In genomic region chr22:48949375-48950149, GRCh38 we compare ENCODE assay signal across 16 cellular contexts.
DNase-seq lines count a peak whose midpoint lies in the region; TF ChIP-seq lines count a peak whose summit lies in the region.
"Had no signal": no experiment of that assay in that cellular context is flagged by ENCODE, and none has a peak within 500 bp of the region (broad histone marks: within the 10 kb centered on the region; RNA-seq: fewer than 3 reads in every experiment).

No MANE protein-coding gene starts in this region.

- no peaks in the 10 kb centered on the region for H3K9me3 ChIP-seq in H9 (ENCODE audit: control insufficient read depth, low read depth, low read length)
- H3K9me3 ChIP-seq in neuronal stem cell (replicated peaks in 1 of 2; ENCODE audit: control insufficient read depth in 2 of 2, insufficient read depth in 1 of 2, low read depth in 1 of 2, low read length in 2 of 2), result no peaks in the 10 kb centered on the region
- H3K9me3 ChIP-seq in testis, result no peaks in the 10 kb centered on the region
- H3K9me3 ChIP-seq in tibial nerve, result peaks cover 0 to 3% (median 0%) of the 10 kb centered on the region in 4 donors

- H3K18ac ChIP-seq in H9 (ENCODE audit: insufficient read length, low read depth, low read length), result no peak overlapping the region
- H3K18ac ChIP-seq in neuronal stem cell (ENCODE audit: low read length), result peak overlapping the region; percentile 27

- no peaks in the 10 kb centered on the region; a peak in 2 of 5 replicates for H3K9me3 Mint-ChIP-seq in H9

- H2BK20ac ChIP-seq in H9 (ENCODE audit: low read depth, low read length, poor library complexity, severe bottlenecking), result no peak overlapping the region

- H3K36me3 Mint-ChIP-seq in H9 (ENCODE audit: insufficient read depth in 1 of 3, low read depth in 3 of 3), result peaks cover 0 to 3% (median 0%) of the 10 kb centered on the region in 3 experiments; a peak in 1 of 7 replicates

- no peak overlapping the region for H2BK5ac ChIP-seq in H9 (ENCODE audit: insufficient read length, low read length)
- H2BK5ac ChIP-seq in neuronal stem cell (ENCODE audit: low read length), result peak overlapping the region; percentile 84

- H2BK120ac ChIP-seq in H9 (ENCODE audit: low read depth, low read length, poor library complexity, severe bottlenecking), result no peak overlapping the region
- no peak overlapping the region for H2BK120ac ChIP-seq in neuronal stem cell (ENCODE audit: low read depth, low read length)

- H3K4me1 ChIP-seq in H9 (ENCODE audit: insufficient read depth, low read length) (no peaks in the 10 kb centered on the region), neuronal stem cell (ENCODE audit: control insufficient read depth in 2 of 2, insufficient read depth in 1 of 2, low read depth in 1 of 2, low read length in 2 of 2) (peaks cover 0 to 4% of the 10 kb centered on the region in 2 donors), testis (no peaks in the 10 kb centered on the region), tibial nerve (no peaks in the 10 kb centered on the region)

- H3K27me3 ChIP-seq in H9 (ENCODE audit: insufficient read depth, low read length) (no peaks in the 10 kb centered on the region), neuronal stem cell (ENCODE audit: control insufficient read depth in 3 of 3, insufficient read depth in 3 of 3, low read depth in 1 of 3, low read length in 3 of 3) (no peaks in the 10 kb centered on the region), testis (no peaks in the 10 kb centered on the region), tibial nerve (no peaks in the 10 kb centered on the region)

- H3K4me3 Mint-ChIP-seq in H9, result no peak overlapping the region

- H2BK12ac ChIP-seq in H9 (ENCODE audit: insufficient read length, low read depth, low read length), result no peak overlapping the region
- H2BK12ac ChIP-seq in neuronal stem cell (ENCODE audit: low read length), result peak overlapping the region; percentile 80

- H4K8ac ChIP-seq in H9 (replicated peaks; ENCODE audit: insufficient read length, low read depth, low read length) (no peak overlapping the region), neuronal stem cell (ENCODE audit: low read depth, low read length) (no peak overlapping the region)

- H3T11ph ChIP-seq in H9 (ENCODE audit: low read length), result no peak overlapping the region

- H4K20me1 ChIP-seq in H9 (ENCODE audit: control insufficient read depth, insufficient read depth, insufficient read length), result no peaks in the 10 kb centered on the region

- H2BK15ac ChIP-seq in H9 (ENCODE audit: low read depth, low read length) (no peak overlapping the region), neuronal stem cell (ENCODE audit: low read length) (no peak overlapping the region)

- H3K23me2 ChIP-seq in H9 (ENCODE audit: insufficient read length, low read depth, low read length, poor library complexity, severe bottlenecking), result no peaks in the 10 kb centered on the region

- intact Hi-C loops in testis (cut with DNase I; ENCODE audit: low total_unique reads), result no loop called here

- H3K9ac ChIP-seq in H9 (ENCODE audit: extremely low read depth, insufficient read length, low read length) (no peak overlapping the region), neuronal stem cell (ENCODE audit: low read depth, low read length, poor library complexity) (no peak overlapping the region)

- H3K14ac ChIP-seq in H9 (ENCODE audit: insufficient read depth, low read length), result no peak overlapping the region
- no peak overlapping the region for H3K14ac ChIP-seq in neuronal stem cell (ENCODE audit: low read length)

- no peak overlapping the region for H2AFZ ChIP-seq in H9 (ENCODE audit: low read length)
- H2AFZ ChIP-seq in neuronal stem cell (ENCODE audit: low read length), result no peak overlapping the region

- H3K27me3 Mint-ChIP-seq in H9 (ENCODE audit: low read depth), result peaks cover 32% of the 10 kb centered on the region

- no peak for TF ChIP-seq CTCF in H9 (conservative IDR thresholded peaks at IDR 0.05)
- TF ChIP-seq CTCF in testis (IDR thresholded peaks at IDR 0.05), result no peak
- TF ChIP-seq CTCF in tibial nerve (IDR thresholded peaks at IDR 0.05), result no peak

- TF ChIP-seq POLR2A in testis (IDR thresholded peaks at IDR 0.05) (no peak), tibial nerve (IDR thresholded peaks at IDR 0.05) (no peak)

- H3K4me1 Mint-ChIP-seq in H9, result peaks cover 0 to 6% of the 10 kb centered on the region in 2 experiments; a peak in 1 of 4 replicates

- H3K79me2 ChIP-seq in H9 (ENCODE audit: insufficient read depth, low read length), result no peaks in the 10 kb centered on the region

- H3K4me2 ChIP-seq in H9 (ENCODE audit: insufficient read depth, insufficient read length, low read length), result no peak overlapping the region
- no peak overlapping the region for H3K4me2 ChIP-seq in neuronal stem cell (ENCODE audit: insufficient read depth, low read length, poor library complexity, severe bottlenecking)

- no peak overlapping the region for H3K27ac ChIP-seq in H9 (ENCODE audit: insufficient read length, low read depth, low read length)
- no peak overlapping the region for H3K27ac ChIP-seq in neuronal stem cell (replicated peaks; ENCODE audit: low read length)
- H3K27ac ChIP-seq in testis, result no peak overlapping the region
- no peak overlapping the region for H3K27ac ChIP-seq in tibial nerve
- H3K27ac ChIP-seq: C4-2B had no signal

- H3K4ac ChIP-seq in H9 (ENCODE audit: low read depth, low read length) (no peak overlapping the region), neuronal stem cell (ENCODE audit: low read length) (no peak overlapping the region)

- peak; percentile 13 for DNase-seq in H9
- peak; percentile 29 for DNase-seq in ecto neural progenitor cell (ENCODE audit: low spot score)
- DNase-seq in neuronal stem cell (ENCODE audit: low spot score), result no peak
- peak; percentile 7 for DNase-seq in testis
- DNase-seq in tibial nerve (ENCODE audit: low spot score in 2 of 2), result no peak
- no peak for DNase-seq in NCI-H748 (lab: John Stamatoyannopoulos, UW; ENCODE audit: unreplicated experiment)
- DNase-seq in HuH-7 (ENCODE audit: low spot score), result no peak
- DNase-seq: DMS153, EL, HCEC 1CT, MV-4-11, NCI-H1436, NCI-H2081, NCI-H510A treated with DMSO at 0.1 percent for 48 hours, SHP77 had no signal

- H3K23ac ChIP-seq in H9 (ENCODE audit: insufficient read length, low read depth, low read length), result no peak overlapping the region
- no peak overlapping the region for H3K23ac ChIP-seq in neuronal stem cell (ENCODE audit: low read depth, low read length, poor library complexity)

- H3K27ac Mint-ChIP-seq in H9, result no peak overlapping the region; a peak in 1 of 7 replicates

- no peaks in the 10 kb centered on the region for H3K79me1 ChIP-seq in H9 (ENCODE audit: insufficient read depth, low read depth, low read length, poor library complexity, severe bottlenecking)
- no peaks in the 10 kb centered on the region for H3K79me1 ChIP-seq in neuronal stem cell (ENCODE audit: low read depth, low read length)

- H4K5ac ChIP-seq in H9 (ENCODE audit: insufficient read length, low read depth, low read length), result no peak overlapping the region

- TF ChIP-seq EP300 in tibial nerve (IDR thresholded peaks at IDR 0.05), result no peak

- WGBS in H9 (ENCODE audit: extremely low coverage, insufficient read length, low lambda C conversion rate), result no CpG with 5 or more reads among the region's 18 CpGs
- no CpG with 5 or more reads among the region's 18 CpGs for WGBS in neuronal stem cell (ENCODE audit: extremely low coverage in 2 of 2, insufficient read length in 2 of 2, insufficient replicate concordance in 1 of 2), 2 donors
- 87 to 88% methylated on average over 18 of the region's 18 CpGs for WGBS in testis, 2 donors
- 83 to 87% methylated on average over 18 of the region's 18 CpGs for WGBS in tibial nerve, 2 donors

- H3K56ac ChIP-seq in H9 (ENCODE audit: insufficient read length, low read depth, low read length), result no peak overlapping the region

- H4K91ac ChIP-seq in H9 (ENCODE audit: insufficient read length, low read depth, low read length) (no peak overlapping the region), neuronal stem cell (ENCODE audit: low read depth, low read length, poor library complexity) (no peak overlapping the region)

- H3K4me3 ChIP-seq in neuronal stem cell (ENCODE audit: low read length in 2 of 2) (no peak overlapping the region), testis (no peak overlapping the region), tibial nerve (no peak overlapping the region)

- H2AK5ac ChIP-seq in H9 (ENCODE audit: insufficient read length, low read length), result no peak overlapping the region
- peak overlapping the region; percentile 68 for H2AK5ac ChIP-seq in neuronal stem cell (ENCODE audit: low read depth, low read length)

- H3K36me3 ChIP-seq in neuronal stem cell (replicated peaks in 1 of 2; ENCODE audit: control insufficient read depth in 2 of 2, insufficient read depth in 2 of 2, low read length in 2 of 2), result no peaks in the 10 kb centered on the region
- H3K36me3 ChIP-seq in testis (ENCODE audit: low read depth, missing control alignments), result no peaks in the 10 kb centered on the region
- H3K36me3 ChIP-seq in tibial nerve, result no peaks in the 10 kb centered on the region

Comparison
In these comparisons a context has a peak if more than half of its experiments do, and no peak if none do; other contexts are left out.
1. DNase-seq: peak in H9 (single experiment), ecto neural progenitor cell (single experiment) and testis (single experiment); none in neuronal stem cell (single experiment), tibial nerve (0 of 2), NCI-H748 (single experiment) and HuH-7 (single experiment).